14 cellular contexts compared by ENCODE assay signal in the genomic region with DNA sequence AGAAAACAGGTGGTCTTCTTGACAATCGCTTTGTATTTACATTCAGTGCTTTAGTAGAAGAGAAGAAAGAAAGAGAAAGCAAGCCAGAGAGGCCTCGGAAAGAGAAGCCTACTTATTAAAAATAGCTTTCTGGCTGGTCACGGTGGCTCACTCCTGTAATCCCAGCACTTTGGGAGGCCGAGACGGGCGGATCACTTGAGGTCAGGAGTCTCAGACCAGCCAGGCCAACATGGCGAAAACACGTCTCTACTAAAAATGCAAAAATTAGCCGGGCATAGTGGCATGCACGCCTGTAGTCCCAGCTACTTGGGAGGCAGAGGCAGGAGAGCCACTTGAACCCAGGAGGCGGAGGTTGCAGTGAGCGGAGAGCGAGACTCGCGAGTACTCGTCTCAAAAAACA. TPM values are rescaled to one million over a fixed set of nuclear protein-coding genes. Genes with fewer than 3 reads are reported as not detected.
A peak's percentile ranks its signal among the peaks of the same experiment; 100 is the strongest.
DNase-seq lines count a peak whose midpoint lies in the region; ATAC-seq and TF ChIP-seq lines count a peak whose summit lies in the region.
"Had no signal": no experiment of that assay in that cellular context is flagged by ENCODE, and none has a peak within 500 bp of the region (broad histone marks: within the 10 kb centered on the region; RNA-seq: fewer than 3 reads in every experiment).

No MANE protein-coding gene starts in this region.

- BruUV-seq in IMR-90 (replicated peaks; lab: Mats Ljungman, UMichigan), result no TSS peak

- H2AK9ac ChIP-seq in IMR-90 (replicated peaks; ENCODE audit: low read depth, low read length, poor library complexity), result no peak overlapping the region

- DNase-seq in IMR-90 (no peak), coronary artery (ENCODE audit: low spot score) (no peak), osteoblast (ENCODE audit: insufficient read length, low spot score, missing footprints) (no peak), aorta (no peak)
- DNase-seq in CD8-positive, alpha-beta T cell, result no peak
- DNase-seq: activated CD4-positive, alpha-beta T cell treated with anti-CD3 and anti-CD28 coated beads for 48 hours; activated gamma-delta T cell treated with Interleukin-2 at 50 U/mL for 16 hours; C1 segment of cervical spinal cord; colonic mucosa; kidney had no signal

- intact Hi-C loops in IMR-90 (cut with micrococcal nuclease) (loop anchor here (2.0 to 10.0 kb wide), 2 partner anchors 51 to 317 kb away; no protein-coding TSS in a partner anchor), aorta (cut with DNase I) (loop anchor here in 1 of 2 donors (5.0 kb wide), 1 partner anchor 120 kb away; the partner anchor contains the start of genes BLZF1 and NME7)
- intact Hi-C loops in CD8-positive, alpha-beta T cell (cut with DNase I, micrococcal nuclease), result loop anchor here (2.0 to 10.0 kb wide), 11 partner anchors 205 to 1550 kb away; partner anchors contain the start of genes SELL (in 2 of the 2), TIPRL (in 2 of the 2), DCAF6 (in 1 of the 2) and GORAB (in 1 of the 2)

- H3K4me1 ChIP-seq in BLaER1 treated with 17β-estradiol and CSF1 and Interleukin-3, amounts not matched to agents 10 nM and 100 nM, result peaks cover 28 to 41% (median 31%) of the 10 kb centered on the region in 10 experiments
- peaks cover 5% of the 10 kb centered on the region for H3K4me1 ChIP-seq in IMR-90 (ENCODE audit: control insufficient read depth, insufficient read depth, low read length)
- H3K4me1 ChIP-seq in osteoblast (ENCODE audit: insufficient read depth, low read length), result peaks cover 38% of the 10 kb centered on the region
- H3K4me1 ChIP-seq in CD8-positive, alpha-beta T cell (ENCODE audit: insufficient read depth, low read length), result peaks cover 20% of the 10 kb centered on the region
- H3K4me1 ChIP-seq in aorta (ENCODE audit: control insufficient read depth in 1 of 2, insufficient read depth in 2 of 2, low read length in 2 of 2), result peaks cover 0 to 4% of the 10 kb centered on the region in 2 donors
- H3K4me1 ChIP-seq: colonic mucosa had no signal

- no peak overlapping the region for H4K91ac ChIP-seq in IMR-90 (ENCODE audit: insufficient read depth, low read depth, low read length)

- H3K23ac ChIP-seq in IMR-90 (ENCODE audit: low read depth, low read length), result no peak overlapping the region

- no peak overlapping the region for H3K4me3 ChIP-seq in BLaER1 treated with 17β-estradiol and CSF1 and Interleukin-3, amounts not matched to agents 10 nM and 100 nM
- H3K4me3 ChIP-seq in IMR-90 (ENCODE audit: insufficient read depth, low read depth, low read length) (no peak overlapping the region), coronary artery (no peak overlapping the region), osteoblast (ENCODE audit: insufficient read depth, low read length) (no peak overlapping the region), aorta (ENCODE audit: low read length in 2 of 2) (no peak overlapping the region)
- no peak overlapping the region for H3K4me3 ChIP-seq in CD8-positive, alpha-beta T cell (ENCODE audit: low read depth, low read length)
- H3K4me3 ChIP-seq: colonic mucosa had no signal

- H3K18ac ChIP-seq in IMR-90 (ENCODE audit: low read depth, low read length), result no peak overlapping the region

- no peak overlapping the region for H3K27ac ChIP-seq in BLaER1 treated with 17β-estradiol and CSF1 and Interleukin-3, amounts not matched to agents 10 nM and 100 nM
- no peak overlapping the region for H3K27ac ChIP-seq in IMR-90 (ENCODE audit: insufficient read depth, low read length)
- H3K27ac ChIP-seq in coronary artery, result peak overlapping the region; percentile 99 to 100
- H3K27ac ChIP-seq in osteoblast (ENCODE audit: low read depth, low read length), result peak overlapping the region; percentile 99
- no peak overlapping the region for H3K27ac ChIP-seq in CD8-positive, alpha-beta T cell (ENCODE audit: low read depth, low read length)
- no peak overlapping the region for H3K27ac ChIP-seq in aorta (ENCODE audit: low read depth in 1 of 2, low read length in 2 of 2)

- H3K4me1 Mint-ChIP-seq in CD8-positive, alpha-beta T cell (ENCODE audit: low read depth), result peaks cover 42% of the 10 kb centered on the region

- H2AFZ ChIP-seq in IMR-90 (replicated peaks; ENCODE audit: low read length, poor library complexity) (no peak overlapping the region), osteoblast (ENCODE audit: low read length) (no peak overlapping the region)

- H4K20me1 ChIP-seq in BLaER1 treated with 17β-estradiol and CSF1 and Interleukin-3, amounts not matched to agents 10 nM and 100 nM, result peaks cover 0 to 16% (median 0%) of the 10 kb centered on the region in 11 experiments; a peak in 3 of 22 replicates
- no peaks in the 10 kb centered on the region for H4K20me1 ChIP-seq in IMR-90 (ENCODE audit: insufficient read depth, low read length)
- H4K20me1 ChIP-seq in osteoblast (ENCODE audit: insufficient read depth, low read length), result no peaks in the 10 kb centered on the region

- 0 out of 2 replicates have a peak overlapping the region, but pooled peaks have one; percentile 13 for H4K5ac ChIP-seq in IMR-90 (ENCODE audit: low read depth, low read length)

- H3K4ac ChIP-seq in IMR-90 (ENCODE audit: low read depth, low read length), result no peak overlapping the region

- H3K4me3 Mint-ChIP-seq in CD8-positive, alpha-beta T cell, result no peak overlapping the region

- H3K36me3 ChIP-seq in BLaER1 treated with 17β-estradiol and CSF1 and Interleukin-3, amounts not matched to agents 10 nM and 100 nM, result no peaks in the 10 kb centered on the region
- H3K36me3 ChIP-seq in IMR-90 (ENCODE audit: control insufficient read depth, insufficient read depth, low read length) (no peaks in the 10 kb centered on the region), osteoblast (ENCODE audit: insufficient read depth, low read length) (no peaks in the 10 kb centered on the region), aorta (ENCODE audit: control insufficient read depth in 1 of 2, insufficient read depth in 2 of 2, low read length in 1 of 2) (no peaks in the 10 kb centered on the region)
- H3K36me3 ChIP-seq in CD8-positive, alpha-beta T cell (ENCODE audit: insufficient read depth, low read length), result no peaks in the 10 kb centered on the region
- H3K36me3 ChIP-seq: colonic mucosa had no signal

- no peak overlapping the region for H3K14ac ChIP-seq in IMR-90 (replicated peaks; ENCODE audit: low read depth, low read length)

- in situ Hi-C loops in IMR-90 (cut with MboI; ENCODE audit: low sequenced_read_pairs), result loop anchor here (10.0 kb wide), 1 partner anchor 373 kb away; no protein-coding TSS in a partner anchor

- no peaks in the 10 kb centered on the region for H3K27me3 ChIP-seq in BLaER1 treated with 17β-estradiol and CSF1 and Interleukin-3, amounts not matched to agents 10 nM and 100 nM
- no peaks in the 10 kb centered on the region for H3K27me3 ChIP-seq in IMR-90 (ENCODE audit: control insufficient read depth, insufficient read depth, low read length)
- no peaks in the 10 kb centered on the region for H3K27me3 ChIP-seq in osteoblast (ENCODE audit: insufficient read depth, low read length)
- H3K27me3 ChIP-seq in CD8-positive, alpha-beta T cell (ENCODE audit: insufficient read depth, low read length), result no peaks in the 10 kb centered on the region
- H3K27me3 ChIP-seq in aorta (ENCODE audit: control insufficient read depth in 1 of 2, insufficient read depth in 2 of 2, low read length in 1 of 2), result no peaks in the 10 kb centered on the region
- H3K27me3 ChIP-seq: colonic mucosa had no signal

- dilution Hi-C loops in IMR-90 (cut with HindIII; ENCODE audit: low sequenced_read_pairs, unreplicated experiment), result no loop called here

- no peak overlapping the region for H3K9ac ChIP-seq in BLaER1 treated with 17β-estradiol and CSF1 and Interleukin-3, amounts not matched to agents 10 nM and 100 nM
- no peak overlapping the region for H3K9ac ChIP-seq in IMR-90 (ENCODE audit: low read depth, low read length)

- no peak for ATAC-seq in IMR-90 (ENCODE audit: low read depth)
- ATAC-seq in HG03135 (IDR thresholded peaks at IDR 0.05; ENCODE audit: unreplicated experiment), result no peak
- ATAC-seq in GM19397 (IDR thresholded peaks at IDR 0.05; ENCODE audit: unreplicated experiment), result no peak
- no peak for ATAC-seq in CD8-positive, alpha-beta T cell
- no peak for ATAC-seq in aorta (ENCODE audit: low FRiP score)

- no peak overlapping the region for H3K27ac Mint-ChIP-seq in CD8-positive, alpha-beta T cell

- H2BK15ac ChIP-seq in IMR-90 (ENCODE audit: low read depth, low read length), result no peak overlapping the region

- H3K9me1 ChIP-seq in IMR-90 (ENCODE audit: insufficient read depth, low read length), result 0 out of 2 replicates have a peak, but pooled peaks cover 4% of the 10 kb centered on the region

- peaks cover 11% of the 10 kb centered on the region for H3K36me3 Mint-ChIP-seq in CD8-positive, alpha-beta T cell

- no peak overlapping the region for H2BK20ac ChIP-seq in IMR-90 (ENCODE audit: low read depth, low read length)

- H3K4me2 ChIP-seq in BLaER1 treated with 17β-estradiol and CSF1 and Interleukin-3, amounts not matched to agents 10 nM and 100 nM, result peak overlapping the region; percentile 0 to 97 (median 86); a peak in 13 of 22 replicates
- H3K4me2 ChIP-seq in IMR-90 (ENCODE audit: low read depth, low read length), result no peak overlapping the region
- H3K4me2 ChIP-seq in osteoblast (ENCODE audit: insufficient read depth, low read length), result peak overlapping the region; percentile 95

- H3K79me1 ChIP-seq in IMR-90 (ENCODE audit: low read depth in 1 of 2, low read length in 2 of 2), result peaks cover 9 to 21% of the 10 kb centered on the region in 2 experiments; a peak in 3 of 4 replicates

- H2BK5ac ChIP-seq in IMR-90 (ENCODE audit: low read depth, low read length, poor library complexity, severe bottlenecking), result no peak overlapping the region

- no peak overlapping the region for H3K56ac ChIP-seq in IMR-90 (ENCODE audit: extremely low read depth, insufficient read depth, low read length)

- no peak for TF ChIP-seq POLR2A in IMR-90 (IDR thresholded peaks at IDR 0.05; ENCODE audit: low read depth, low read length)

- H3K9me3 ChIP-seq in BLaER1 treated with 17β-estradiol and CSF1 and Interleukin-3, amounts not matched to agents 10 nM and 100 nM (replicated peaks in 1 of 11), result no peaks in the 10 kb centered on the region
- H3K9me3 ChIP-seq in IMR-90 (ENCODE audit: control insufficient read depth, insufficient read depth, low read length) (no peaks in the 10 kb centered on the region), osteoblast (ENCODE audit: low read depth, low read length) (no peaks in the 10 kb centered on the region), aorta (ENCODE audit: control insufficient read depth, low read length) (no peaks in the 10 kb centered on the region)
- no peaks in the 10 kb centered on the region for H3K9me3 ChIP-seq in CD8-positive, alpha-beta T cell (ENCODE audit: low read length)
- H3K9me3 ChIP-seq: colonic mucosa had no signal

- CTCF ChIA-PET in IMR-90 (lab: Yijun Ruan, JAX), result no interaction called here
- CTCF ChIA-PET in CD8-positive, alpha-beta T cell (lab: Charles Lee), result no interaction called here

- H2AK5ac ChIP-seq in IMR-90 (ENCODE audit: low read depth, low read length), result no peak overlapping the region

- TF ChIP-seq RAD21 in IMR-90 (IDR thresholded peaks at IDR 0.05; ENCODE audit: low read length), result no peak

- no peak overlapping the region for H2BK120ac ChIP-seq in IMR-90 (ENCODE audit: low read depth, low read length)

- WGBS in IMR-90 (ENCODE audit: extremely low coverage in 2 of 2, insufficient read length in 1 of 2), 2 experiments, result no CpG with 5 or more reads among the region's 16 CpGs
- 92% methylated on average over 16 of the region's 16 CpGs for WGBS in aorta, 2 donors

- peaks cover 27% of the 10 kb centered on the region for H3K79me2 ChIP-seq in osteoblast (ENCODE audit: insufficient read depth, low read length)

- TF ChIP-seq CTCF in IMR-90 (conservative IDR thresholded peaks at IDR 0.05; ENCODE audit: low read depth, low read length) (no peak), coronary artery (IDR thresholded peaks at IDR 0.05) (no peak), osteoblast (IDR thresholded peaks at IDR 0.05; ENCODE audit: extremely low read depth, low read depth, low read length) (no peak)
- TF ChIP-seq CTCF in CD8-positive, alpha-beta T cell (IDR thresholded peaks at IDR 0.05), result no peak

- H3K27me3 Mint-ChIP-seq in CD8-positive, alpha-beta T cell (ENCODE audit: low read depth), result no peaks in the 10 kb centered on the region

- POLR2A ChIA-PET in IMR-90 (lab: Charles Lee; ENCODE audit: unreplicated experiment), result no interaction called here
- POLR2A ChIA-PET in CD8-positive, alpha-beta T cell (lab: Charles Lee), result interaction anchor here (1.1 kb wide), 1 partner anchor 16 kb away, joined by 3 read pairs; no protein-coding TSS in a partner anchor

- no peak overlapping the region for H4K8ac ChIP-seq in IMR-90 (ENCODE audit: low read depth in 2 of 2, low read length in 2 of 2)

- H3K9me3 Mint-ChIP-seq in CD8-positive, alpha-beta T cell, result no peaks in the 10 kb centered on the region
- H3K9me3 Mint-ChIP-seq: neural crest cell had no signal

RNA-seq across cellular contexts. Expression of gene SLC19A2, which starts 1.8 kb away (rescaled TPM):
- 5.2 and 6.9 TPM in 2 replicates for total RNA-seq in IMR-90 (2012; rRNA removed)
- polyA plus RNA-seq in IMR-90 (2012; rRNA removed), result 3.2 and 3.6 TPM in 2 replicates
- polyA plus RNA-seq in IMR-90 (2012; cell fraction: cytosol; rRNA removed), result 1.8 TPM in 2 replicates
- 3.1 and 11.2 TPM in 2 replicates for polyA plus RNA-seq in IMR-90 (2012; cell fraction: nucleus; rRNA removed; ENCODE audit: low replicate concordance)
- 8.5 and 10.5 TPM in 2 replicates for total RNA-seq in osteoblast
- total RNA-seq in CD8-positive, alpha-beta T cell, result 1 to 10 TPM; 4.7 to 6.1 TPM
- 10 to 100 TPM in 1 of 2 donors, 1 to 10 TPM in 1; 8.7 to 26.9 TPM for total RNA-seq in aorta
- 1 to 10 TPM; 3.5 to 8.1 TPM for polyA plus RNA-seq in aorta

Comparison
In these comparisons a context has a peak if more than half of its experiments do, and no peak if none do; other contexts are left out.
1. H3K27ac ChIP-seq: peak in coronary artery (2 of 2) and osteoblast (single experiment); none in BLaER1 treated with 17β-estradiol and CSF1 and Interleukin-3, amounts not matched to agents 10 nM and 100 nM (0 of 11), IMR-90 (single experiment), CD8-positive, alpha-beta T cell (single experiment) and aorta (0 of 2).